Comparison of ENCODE assay signal across 1 cellular context in genomic region chr2:111923271-111923670, GRCh38.
TF ChIP-seq lines count a peak whose summit lies in the region.

No MANE protein-coding gene starts in this region.

TF ChIP-seq in WTC11, 78 proteins besides CTCF, POLR2A, EP300 and RAD21 (continued from another document):
- TF ChIP-seq ZNF512 (CRISPR knock-in tag; IDR thresholded peaks at IDR 0.05; ENCODE audit: borderline replicate concordance) = no peak
- peak; percentile 45; the same call in 1 of the 2 replicates for TF ChIP-seq PRDM15 (CRISPR knock-in tag; IDR thresholded peaks at IDR 0.05)
- TF ChIP-seq FOXP4 (CRISPR knock-in tag; IDR thresholded peaks at IDR 0.05) = no peak
- no peak for TF ChIP-seq PREB (CRISPR knock-in tag; IDR thresholded peaks at IDR 0.05; ENCODE audit: borderline replicate concordance)
- TF ChIP-seq USF1 (CRISPR knock-in tag; IDR thresholded peaks at IDR 0.05) = no peak
TF ChIP-seq in WTC11: peak in this region for 1.
